In genomic region chr13:36345438-36346221, GRCh38 we compare ENCODE assay signal across 8 cellular contexts. TPM values are rescaled to one million over a fixed set of nuclear protein-coding genes. Genes with fewer than 3 reads are reported as not detected.
DNase-seq lines count a peak whose midpoint lies in the region; ATAC-seq and TF ChIP-seq lines count a peak whose summit lies in the region.

No MANE protein-coding gene starts in this region.

- no peaks in the 10 kb centered on the region for H3K9me3 ChIP-seq in right lobe of liver

- DNase-seq in MV-4-11 (lab: John Stamatoyannopoulos, UW) (peak; percentile 77), right lobe of liver (peak; percentile 65 to 67 (median 65)), COR-L47 (lab: John Stamatoyannopoulos, UW) (no peak)
- peak; percentile 22 to 26 for DNase-seq in activated CD4-positive, alpha-beta T cell treated with anti-CD3 and anti-CD28 coated beads, Interleukin-2, amount 50 U/mL, for 4 hours
- DNase-seq in effector CD8-positive, alpha-beta T cell (lab: John Stamatoyannopoulos, UW), result peak; percentile 9
- peak; percentile 42 to 44 for DNase-seq in stimulated activated CD4-positive, alpha-beta T cell treated with anti-CD3 and anti-CD28 coated beads, Interleukin-2, amount 100 ng/mL, for 24 hours

- H3K4me3 ChIP-seq in right lobe of liver, result peak overlapping the region; percentile 55 to 73 (median 67)

- peak overlapping the region; percentile 89 to 97 (median 96) for H3K27ac ChIP-seq in right lobe of liver

- ATAC-seq in GM18909 (IDR thresholded peaks at IDR 0.05; ENCODE audit: poor library complexity, unreplicated experiment) (peak; percentile 6), right lobe of liver (peak; percentile 42 to 56 (median 50)), GM21526 (IDR thresholded peaks at IDR 0.05; ENCODE audit: low FRiP score, unreplicated experiment) (no peak)

- H3K4me1 ChIP-seq in right lobe of liver, result peaks cover 0 to 4% (median 0%) of the 10 kb centered on the region in 4 donors

- no peaks in the 10 kb centered on the region for H3K27me3 ChIP-seq in right lobe of liver

- 2% methylated on average over 37 of the region's 50 CpGs for WGBS in right lobe of liver (ENCODE audit: insufficient coverage, low coverage, low lambda C conversion rate, missing lambda C conversion rate)

- TF ChIP-seq CTCF in right lobe of liver (IDR thresholded peaks at IDR 0.05), result no peak

- intact Hi-C loops in right lobe of liver (cut with DNase I), result no loop called here

- no peaks in the 10 kb centered on the region for H3K36me3 ChIP-seq in right lobe of liver

- TF ChIP-seq POLR2A in right lobe of liver (IDR thresholded peaks at IDR 0.05), result peak; percentile 62

RNA-seq across cellular contexts. Expression of gene SPART, which starts 0.6 kb away (rescaled TPM):
- total RNA-seq in right lobe of liver, result 10 to 100 TPM in 2 of 6 experiments, 1 to 10 TPM in 4; 8.1 to 16.4 (median 9.5) TPM

RNA-seq across cellular contexts. Expression of gene CCDC169, which starts 48.0 kb away (rescaled TPM):
- total RNA-seq in right lobe of liver, result not detected
